1 cellular context compared by ENCODE assay signal in the genomic region with DNA sequence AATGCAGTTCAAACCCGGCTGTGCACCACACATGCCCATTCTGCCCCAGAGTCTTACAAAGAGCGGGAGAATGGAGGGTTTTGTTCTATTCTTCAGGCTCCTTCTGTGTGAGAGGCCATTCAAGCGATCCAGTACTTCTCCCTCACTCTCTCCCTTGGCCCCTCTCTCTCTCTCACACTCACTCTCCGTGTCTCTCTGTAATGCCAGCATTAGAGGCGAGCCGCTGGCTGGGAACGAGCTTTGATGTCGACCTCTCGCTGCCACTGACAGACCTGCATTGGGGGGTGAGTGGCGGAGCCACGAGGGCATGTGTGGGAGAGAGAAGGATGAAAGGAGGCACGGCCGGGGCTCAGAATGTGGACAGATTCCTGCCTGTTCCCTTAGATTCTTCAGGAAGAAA.
TF ChIP-seq lines count a peak whose summit lies in the region.

No MANE protein-coding gene starts in this region.

TF ChIP-seq in HepG2, 621 proteins besides CTCF, POLR2A, EP300 and RAD21 (continued from another document):
- no peak for TF ChIP-seq GLI4 (CRISPR knock-in tag; IDR thresholded peaks at IDR 0.05; ENCODE audit: borderline replicate concordance)
- TF ChIP-seq, protein P1, sequence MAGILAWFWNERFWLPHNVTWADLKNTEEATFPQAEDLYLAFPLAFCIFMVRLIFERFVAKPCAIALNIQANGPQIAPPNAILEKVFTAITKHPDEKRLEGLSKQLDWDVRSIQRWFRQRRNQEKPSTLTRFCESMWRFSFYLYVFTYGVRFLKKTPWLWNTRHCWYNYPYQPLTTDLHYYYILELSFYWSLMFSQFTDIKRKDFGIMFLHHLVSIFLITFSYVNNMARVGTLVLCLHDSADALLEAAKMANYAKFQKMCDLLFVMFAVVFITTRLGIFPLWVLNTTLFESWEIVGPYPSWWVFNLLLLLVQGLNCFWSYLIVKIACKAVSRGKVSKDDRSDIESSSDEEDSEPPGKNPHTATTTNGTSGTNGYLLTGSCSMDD (CRISPR knock-in tag; IDR thresholded peaks at IDR 0.05) = no peak
- TF ChIP-seq SYNCRIP (IDR thresholded peaks at IDR 0.05; ENCODE audit: insufficient read depth, low read depth, low read length) = no peak
- TF ChIP-seq ZNF329 (CRISPR knock-in tag; IDR thresholded peaks at IDR 0.05; ENCODE audit: low read depth) = no peak
- TF ChIP-seq ATF7-NPFF (CRISPR knock-in tag; IDR thresholded peaks at IDR 0.05; ENCODE audit: low read depth) = no peak
- TF ChIP-seq, protein P2, sequence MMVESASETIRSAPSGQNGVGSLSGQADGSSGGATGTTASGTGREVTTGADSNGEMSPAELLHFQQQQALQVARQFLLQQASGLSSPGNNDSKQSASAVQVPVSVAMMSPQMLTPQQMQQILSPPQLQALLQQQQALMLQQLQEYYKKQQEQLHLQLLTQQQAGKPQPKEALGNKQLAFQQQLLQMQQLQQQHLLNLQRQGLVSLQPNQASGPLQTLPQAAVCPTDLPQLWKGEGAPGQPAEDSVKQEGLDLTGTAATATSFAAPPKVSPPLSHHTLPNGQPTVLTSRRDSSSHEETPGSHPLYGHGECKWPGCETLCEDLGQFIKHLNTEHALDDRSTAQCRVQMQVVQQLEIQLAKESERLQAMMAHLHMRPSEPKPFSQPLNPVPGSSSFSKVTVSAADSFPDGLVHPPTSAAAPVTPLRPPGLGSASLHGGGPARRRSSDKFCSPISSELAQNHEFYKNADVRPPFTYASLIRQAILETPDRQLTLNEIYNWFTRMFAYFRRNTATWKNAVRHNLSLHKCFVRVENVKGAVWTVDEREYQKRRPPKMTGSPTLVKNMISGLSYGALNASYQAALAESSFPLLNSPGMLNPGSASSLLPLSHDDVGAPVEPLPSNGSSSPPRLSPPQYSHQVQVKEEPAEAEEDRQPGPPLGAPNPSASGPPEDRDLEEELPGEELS (CRISPR knock-in tag; IDR thresholded peaks at IDR 0.05) = no peak
- no peak for TF ChIP-seq CAMTA2 (CRISPR knock-in tag; IDR thresholded peaks at IDR 0.05; ENCODE audit: borderline replicate concordance)
- TF ChIP-seq, protein P3, sequence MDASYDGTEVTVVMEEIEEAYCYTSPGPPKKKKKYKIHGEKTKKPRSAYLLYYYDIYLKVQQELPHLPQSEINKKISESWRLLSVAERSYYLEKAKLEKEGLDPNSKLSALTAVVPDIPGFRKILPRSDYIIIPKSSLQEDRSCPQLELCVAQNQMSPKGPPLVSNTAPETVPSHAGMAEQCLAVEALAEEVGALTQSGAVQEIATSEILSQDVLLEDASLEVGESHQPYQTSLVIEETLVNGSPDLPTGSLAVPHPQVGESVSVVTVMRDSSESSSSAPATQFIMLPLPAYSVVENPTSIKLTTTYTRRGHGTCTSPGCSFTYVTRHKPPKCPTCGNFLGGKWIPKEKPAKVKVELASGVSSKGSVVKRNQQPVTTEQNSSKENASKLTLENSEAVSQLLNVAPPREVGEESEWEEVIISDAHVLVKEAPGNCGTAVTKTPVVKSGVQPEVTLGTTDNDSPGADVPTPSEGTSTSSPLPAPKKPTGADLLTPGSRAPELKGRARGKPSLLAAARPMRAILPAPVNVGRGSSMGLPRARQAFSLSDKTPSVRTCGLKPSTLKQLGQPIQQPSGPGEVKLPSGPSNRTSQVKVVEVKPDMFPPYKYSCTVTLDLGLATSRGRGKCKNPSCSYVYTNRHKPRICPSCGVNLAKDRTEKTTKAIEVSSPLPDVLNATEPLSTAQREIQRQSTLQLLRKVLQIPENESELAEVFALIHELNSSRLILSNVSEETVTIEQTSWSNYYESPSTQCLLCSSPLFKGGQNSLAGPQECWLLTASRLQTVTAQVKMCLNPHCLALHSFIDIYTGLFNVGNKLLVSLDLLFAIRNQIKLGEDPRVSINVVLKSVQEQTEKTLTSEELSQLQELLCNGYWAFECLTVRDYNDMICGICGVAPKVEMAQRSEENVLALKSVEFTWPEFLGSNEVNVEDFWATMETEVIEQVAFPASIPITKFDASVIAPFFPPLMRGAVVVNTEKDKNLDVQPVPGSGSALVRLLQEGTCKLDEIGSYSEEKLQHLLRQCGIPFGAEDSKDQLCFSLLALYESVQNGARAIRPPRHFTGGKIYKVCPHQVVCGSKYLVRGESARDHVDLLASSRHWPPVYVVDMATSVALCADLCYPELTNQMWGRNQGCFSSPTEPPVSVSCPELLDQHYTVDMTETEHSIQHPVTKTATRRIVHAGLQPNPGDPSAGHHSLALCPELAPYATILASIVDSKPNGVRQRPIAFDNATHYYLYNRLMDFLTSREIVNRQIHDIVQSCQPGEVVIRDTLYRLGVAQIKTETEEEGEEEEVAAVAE (CRISPR knock-in tag; IDR thresholded peaks at IDR 0.05; ENCODE audit: borderline replicate concordance) = no peak
TF ChIP-seq in HepG2: peak in this region for 0.
